ENCODE assay signal across 1 cellular context in genomic region chr6:87472525-87473418, GRCh38.
TF ChIP-seq lines count a peak whose summit lies in the region.

A gene with protein sequence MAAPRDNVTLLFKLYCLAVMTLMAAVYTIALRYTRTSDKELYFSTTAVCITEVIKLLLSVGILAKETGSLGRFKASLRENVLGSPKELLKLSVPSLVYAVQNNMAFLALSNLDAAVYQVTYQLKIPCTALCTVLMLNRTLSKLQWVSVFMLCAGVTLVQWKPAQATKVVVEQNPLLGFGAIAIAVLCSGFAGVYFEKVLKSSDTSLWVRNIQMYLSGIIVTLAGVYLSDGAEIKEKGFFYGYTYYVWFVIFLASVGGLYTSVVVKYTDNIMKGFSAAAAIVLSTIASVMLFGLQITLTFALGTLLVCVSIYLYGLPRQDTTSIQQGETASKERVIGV (plus strand): TSS chr6:87472974. CDS start chr6:87473004, 30 bp downstream.

TF ChIP-seq in GM12878, 131 proteins besides CTCF, POLR2A, EP300 and RAD21 (continued from another document):
- TF ChIP-seq MXI1 (IDR thresholded peaks at IDR 0.05; ENCODE audit: low read depth, low read length) (peak; percentile 54; the same call in 1 of the 2 replicates), MYB (IDR thresholded peaks at IDR 0.05; ENCODE audit: borderline replicate concordance, low read depth, low read length) (no peak), LARP7 (IDR thresholded peaks at IDR 0.05) (peak; percentile 42), SIX5 (IDR thresholded peaks at IDR 0.05; ENCODE audit: low read depth, low read length, severe bottlenecking) (peak; percentile 65), ATF7 (IDR thresholded peaks at IDR 0.05; ENCODE audit: low read depth) (peak; percentile 50; the same call in 1 of the 2 replicates), YBX1 (IDR thresholded peaks at IDR 0.05) (no peak), CREB1 (IDR thresholded peaks at IDR 0.05; ENCODE audit: low read depth) (peak; percentile 63), IKZF2 (IDR thresholded peaks at IDR 0.05) (peak; percentile 62 to 64), TBL1XR1 (IDR thresholded peaks at IDR 0.05; ENCODE audit: low read depth, low read length) (no peak), RAD51 (IDR thresholded peaks at IDR 0.05) (no peak), RCOR1 (conservative IDR thresholded peaks at IDR 0.05; ENCODE audit: low read depth, low read length) (no peak), ZSCAN29 (IDR thresholded peaks at IDR 0.05) (no peak), NRF1 (conservative IDR thresholded peaks at IDR 0.05; ENCODE audit: low read depth, low read length) (0 out of 2 replicates have a peak, but pooled peaks have one; percentile 21), ZNF217 (IDR thresholded peaks at IDR 0.05) (no peak), E2F8 (IDR thresholded peaks at IDR 0.05; ENCODE audit: low read depth, partially characterized antibody) (no peak), RUNX3 (IDR thresholded peaks at IDR 0.05; ENCODE audit: low read length) (peak; percentile 55; the same call in 1 of the 2 replicates), FOS (IDR thresholded peaks at IDR 0.05; ENCODE audit: borderline replicate concordance, extremely low read depth, insufficient read length) (no peak), HDAC6 (IDR thresholded peaks at IDR 0.05; ENCODE audit: unreplicated experiment) (no peak), RELA (IDR thresholded peaks at IDR 0.05; ENCODE audit: borderline replicate concordance, partially characterized antibody) (peak; percentile 47), BMI1 (IDR thresholded peaks at IDR 0.05; ENCODE audit: borderline replicate concordance) (peak; percentile 38; the same call in 1 of the 2 replicates), SP1 (IDR thresholded peaks at IDR 0.05; ENCODE audit: low read depth, low read length) (no peak), BRCA1 (IDR thresholded peaks at IDR 0.05; ENCODE audit: low read depth, low read length) (no peak), BHLHE40 (IDR thresholded peaks at IDR 0.05; ENCODE audit: borderline replicate concordance in 1 of 2, low read depth in 2 of 2, low read length in 1 of 2) (peak in 1 of 2 experiments; percentile 34; a peak in 1 of 4 replicates), GATAD2B (conservative IDR thresholded peaks at IDR 0.05; ENCODE audit: low read depth) (peak; percentile 91), E4F1 (IDR thresholded peaks at IDR 0.05; ENCODE audit: borderline replicate concordance, partially characterized antibody) (peak; percentile 58), KAT2A (conservative IDR thresholded peaks at IDR 0.05; ENCODE audit: control insufficient read depth, low read depth, low read length) (no peak), EZH2 (IDR thresholded peaks at IDR 0.05; ENCODE audit: borderline replicate concordance, control insufficient read depth, low read depth, low read length) (no peak), STAT1 (conservative IDR thresholded peaks at IDR 0.05) (no peak)
- TF ChIP-seq, protein P1, sequence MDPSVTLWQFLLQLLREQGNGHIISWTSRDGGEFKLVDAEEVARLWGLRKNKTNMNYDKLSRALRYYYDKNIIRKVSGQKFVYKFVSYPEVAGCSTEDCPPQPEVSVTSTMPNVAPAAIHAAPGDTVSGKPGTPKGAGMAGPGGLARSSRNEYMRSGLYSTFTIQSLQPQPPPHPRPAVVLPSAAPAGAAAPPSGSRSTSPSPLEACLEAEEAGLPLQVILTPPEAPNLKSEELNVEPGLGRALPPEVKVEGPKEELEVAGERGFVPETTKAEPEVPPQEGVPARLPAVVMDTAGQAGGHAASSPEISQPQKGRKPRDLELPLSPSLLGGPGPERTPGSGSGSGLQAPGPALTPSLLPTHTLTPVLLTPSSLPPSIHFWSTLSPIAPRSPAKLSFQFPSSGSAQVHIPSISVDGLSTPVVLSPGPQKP (IDR thresholded peaks at IDR 0.05; ENCODE audit: low read depth, low read length), result no peak; the same call in 1 of the 2 replicates
- TF ChIP-seq, protein P2, sequence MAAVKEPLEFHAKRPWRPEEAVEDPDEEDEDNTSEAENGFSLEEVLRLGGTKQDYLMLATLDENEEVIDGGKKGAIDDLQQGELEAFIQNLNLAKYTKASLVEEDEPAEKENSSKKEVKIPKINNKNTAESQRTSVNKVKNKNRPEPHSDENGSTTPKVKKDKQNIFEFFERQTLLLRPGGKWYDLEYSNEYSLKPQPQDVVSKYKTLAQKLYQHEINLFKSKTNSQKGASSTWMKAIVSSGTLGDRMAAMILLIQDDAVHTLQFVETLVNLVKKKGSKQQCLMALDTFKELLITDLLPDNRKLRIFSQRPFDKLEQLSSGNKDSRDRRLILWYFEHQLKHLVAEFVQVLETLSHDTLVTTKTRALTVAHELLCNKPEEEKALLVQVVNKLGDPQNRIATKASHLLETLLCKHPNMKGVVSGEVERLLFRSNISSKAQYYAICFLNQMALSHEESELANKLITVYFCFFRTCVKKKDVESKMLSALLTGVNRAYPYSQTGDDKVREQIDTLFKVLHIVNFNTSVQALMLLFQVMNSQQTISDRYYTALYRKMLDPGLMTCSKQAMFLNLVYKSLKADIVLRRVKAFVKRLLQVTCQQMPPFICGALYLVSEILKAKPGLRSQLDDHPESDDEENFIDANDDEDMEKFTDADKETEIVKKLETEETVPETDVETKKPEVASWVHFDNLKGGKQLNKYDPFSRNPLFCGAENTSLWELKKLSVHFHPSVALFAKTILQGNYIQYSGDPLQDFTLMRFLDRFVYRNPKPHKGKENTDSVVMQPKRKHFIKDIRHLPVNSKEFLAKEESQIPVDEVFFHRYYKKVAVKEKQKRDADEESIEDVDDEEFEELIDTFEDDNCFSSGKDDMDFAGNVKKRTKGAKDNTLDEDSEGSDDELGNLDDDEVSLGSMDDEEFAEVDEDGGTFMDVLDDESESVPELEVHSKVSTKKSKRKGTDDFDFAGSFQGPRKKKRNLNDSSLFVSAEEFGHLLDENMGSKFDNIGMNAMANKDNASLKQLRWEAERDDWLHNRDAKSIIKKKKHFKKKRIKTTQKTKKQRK (IDR thresholded peaks at IDR 0.05; ENCODE audit: low read depth, low read length), result no peak
- TF ChIP-seq, protein P3, sequence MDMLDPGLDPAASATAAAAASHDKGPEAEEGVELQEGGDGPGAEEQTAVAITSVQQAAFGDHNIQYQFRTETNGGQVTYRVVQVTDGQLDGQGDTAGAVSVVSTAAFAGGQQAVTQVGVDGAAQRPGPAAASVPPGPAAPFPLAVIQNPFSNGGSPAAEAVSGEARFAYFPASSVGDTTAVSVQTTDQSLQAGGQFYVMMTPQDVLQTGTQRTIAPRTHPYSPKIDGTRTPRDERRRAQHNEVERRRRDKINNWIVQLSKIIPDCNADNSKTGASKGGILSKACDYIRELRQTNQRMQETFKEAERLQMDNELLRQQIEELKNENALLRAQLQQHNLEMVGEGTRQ (IDR thresholded peaks at IDR 0.05; ENCODE audit: borderline replicate concordance, low read depth, low read length), result no peak
